8 cellular contexts compared by ENCODE assay signal in genomic region chr17:18859256-18859655, GRCh38. TPM values are rescaled to one million over a fixed set of nuclear protein-coding genes. Genes with fewer than 3 reads are reported as not detected.
DNase-seq lines count a peak whose midpoint lies in the region; ATAC-seq and TF ChIP-seq lines count a peak whose summit lies in the region.

No MANE protein-coding gene starts in this region.

- WGBS in upper lobe of left lung, 2 donors, result 48 to 60% methylated on average over 4 of the region's 4 CpGs

- no peaks in the 10 kb centered on the region for H3K36me3 ChIP-seq in left ventricle myocardium inferior
- no peaks in the 10 kb centered on the region for H3K36me3 ChIP-seq in iPS-18a (ENCODE audit: control insufficient read depth, low read depth, low read length)
- no peaks in the 10 kb centered on the region for H3K36me3 ChIP-seq in upper lobe of left lung

- TF ChIP-seq POLR2A in upper lobe of left lung (IDR thresholded peaks at IDR 0.05), result no peak

- intact Hi-C loops in left ventricle myocardium inferior (cut with micrococcal nuclease), result no loop called here
- intact Hi-C loops in left cardiac atrium (cut with DNase I), result no loop called here

- H3K9ac ChIP-seq in iPS-18a (ENCODE audit: low read length), result peak overlapping the region; percentile 93

- peak overlapping the region; percentile 93 for H3K27ac ChIP-seq in left ventricle myocardium inferior (replicated peaks)
- no peak overlapping the region for H3K27ac ChIP-seq in iPS-18a (ENCODE audit: low read length)
- peak overlapping the region; percentile 92 for H3K27ac ChIP-seq in substantia nigra (ENCODE audit: low read depth, low read length, poor library complexity, severe bottlenecking)
- H3K27ac ChIP-seq in upper lobe of left lung, result peak overlapping the region in 1 of 4 donors; percentile 96

- peak overlapping the region; percentile 82 for H3K4me3 Mint-ChIP-seq in activated T-helper 17 cell treated with anti-CD3 and anti-CD28 coated beads, Interleukin-2, amount 50 U/mL, for 72 hours

- H3K4me1 ChIP-seq in left ventricle myocardium inferior (peaks cover 50% of the 10 kb centered on the region), iPS-18a (ENCODE audit: control insufficient read depth, low read depth, low read length) (peaks cover 7% of the 10 kb centered on the region), upper lobe of left lung (peaks cover 19 to 44% (median 22%) of the 10 kb centered on the region in 4 donors)

- H3K4me1 Mint-ChIP-seq in activated T-helper 17 cell treated with anti-CD3 and anti-CD28 coated beads, Interleukin-2, amount 50 U/mL, for 72 hours, result peaks cover 12% of the 10 kb centered on the region

- H3K27ac Mint-ChIP-seq in activated T-helper 17 cell treated with anti-CD3 and anti-CD28 coated beads, Interleukin-2, amount 50 U/mL, for 72 hours, result peak overlapping the region; percentile 51

- no peaks in the 10 kb centered on the region for H3K9me3 Mint-ChIP-seq in activated T-helper 17 cell treated with anti-CD3 and anti-CD28 coated beads, Interleukin-2, amount 50 U/mL, for 72 hours

- TF ChIP-seq CTCF in left ventricle myocardium inferior (IDR thresholded peaks at IDR 0.05; ENCODE audit: borderline replicate concordance) (no peak), upper lobe of left lung (IDR thresholded peaks at IDR 0.05) (no peak)

- no peaks in the 10 kb centered on the region for H3K27me3 Mint-ChIP-seq in activated T-helper 17 cell treated with anti-CD3 and anti-CD28 coated beads, Interleukin-2, amount 50 U/mL, for 72 hours

- ATAC-seq in left cardiac atrium (no peak), upper lobe of left lung (ENCODE audit: low FRiP score in 2 of 2) (no peak)
- no peak for ATAC-seq in activated T-helper 17 cell treated with anti-CD3 and anti-CD28 coated beads, Interleukin-2, amount 50 U/mL, for 72 hours (replicated peaks)
- ATAC-seq in activated CD4-positive, CD25-positive, alpha-beta regulatory T cell treated with anti-CD3 and anti-CD28 coated beads, Interleukin-2, amount 50 U/mL, for 24 hours, result no peak

- H3K27me3 ChIP-seq in left ventricle myocardium inferior (ENCODE audit: low read depth), result no peaks in the 10 kb centered on the region
- no peaks in the 10 kb centered on the region for H3K27me3 ChIP-seq in iPS-18a (ENCODE audit: control insufficient read depth, insufficient read depth, low read length)
- H3K27me3 ChIP-seq in upper lobe of left lung, result no peaks in the 10 kb centered on the region

- TF ChIP-seq EP300 in upper lobe of left lung (IDR thresholded peaks at IDR 0.05), result no peak

- peaks cover 4% of the 10 kb centered on the region for H3K36me3 Mint-ChIP-seq in activated T-helper 17 cell treated with anti-CD3 and anti-CD28 coated beads, Interleukin-2, amount 50 U/mL, for 72 hours (ENCODE audit: low read depth)

- no peak for DNase-seq in left ventricle myocardium inferior
- no peak for DNase-seq in left cardiac atrium
- peak in 5 of 49 donors; percentile 9 to 16 (median 11) for DNase-seq in substantia nigra (lab: John Stamatoyannopoulos, UW)
- no peak for DNase-seq in upper lobe of left lung
- no peak for DNase-seq in DMS79 (lab: John Stamatoyannopoulos, UW)

- H3K9me3 ChIP-seq in left ventricle myocardium inferior (replicated peaks) (no peaks in the 10 kb centered on the region), iPS-18a (ENCODE audit: control insufficient read depth, low read depth, low read length) (no peaks in the 10 kb centered on the region), upper lobe of left lung (no peaks in the 10 kb centered on the region)

- H3K4me3 ChIP-seq in left ventricle myocardium inferior, result peak overlapping the region; percentile 86
- H3K4me3 ChIP-seq in iPS-18a (ENCODE audit: low read length), result peak overlapping the region; percentile 95
- peak overlapping the region in 2 of 4 donors; percentile 67 to 95 for H3K4me3 ChIP-seq in upper lobe of left lung

RNA-seq across cellular contexts. Expression of gene PRPSAP2, which starts 1.3 kb away (rescaled TPM):
- total RNA-seq in left ventricle myocardium inferior, result 22.3 TPM
- total RNA-seq in left cardiac atrium, result 10 to 100 TPM; 21.3 to 26.7 TPM
- 10 to 100 TPM; 34.9 to 35.2 TPM for total RNA-seq in activated T-helper 17 cell treated with anti-CD3 and anti-CD28 coated beads, Interleukin-2, amount 50 U/mL, for 72 hours
- 10 to 100 TPM; 16.6 to 39.8 (median 29.2) TPM for total RNA-seq in upper lobe of left lung
